11 cellular contexts compared by ENCODE assay signal in genomic region chr17:8939496-8940334, GRCh38. TPM values are rescaled to one million over a fixed set of nuclear protein-coding genes. Genes with fewer than 3 reads are reported as not detected.
DNase-seq lines count a peak whose midpoint lies in the region; ATAC-seq and TF ChIP-seq lines count a peak whose summit lies in the region.
"Had no signal": no experiment of that assay in that cellular context is flagged by ENCODE, and none has a peak within 500 bp of the region (broad histone marks: within the 10 kb centered on the region; RNA-seq: fewer than 3 reads in every experiment).

No MANE protein-coding gene starts in this region.

- TF ChIP-seq CTCF in RWPE1 (conservative IDR thresholded peaks at IDR 0.05; ENCODE audit: low read depth) (no peak), nephron progenitor cell (IDR thresholded peaks at IDR 0.05) (no peak)

- no peaks in the 10 kb centered on the region for H3K27me3 Mint-ChIP-seq in CD4-positive, CD25-positive, alpha-beta regulatory T cell
- H3K27me3 Mint-ChIP-seq in nephron progenitor cell (ENCODE audit: low read depth, poor library complexity) = peaks cover 32% of the 10 kb centered on the region

- H3K27ac Mint-ChIP-seq in CD4-positive, CD25-positive, alpha-beta regulatory T cell = peak overlapping the region; percentile 97 to 99 (median 97)
- H3K27ac Mint-ChIP-seq in nephron progenitor cell = no peak overlapping the region

- peaks cover 67% of the 10 kb centered on the region for H3K4me1 ChIP-seq in CD4-positive, CD25-positive, alpha-beta regulatory T cell (ENCODE audit: control insufficient read depth, insufficient read depth, low read length, poor library complexity, severe bottlenecking)

- POLR2A ChIA-PET in RWPE1 (lab: Yijun Ruan, JAX; ENCODE audit: low non-redundant PET) = no interaction called here

- peak overlapping the region; percentile 46 for H3K4me3 ChIP-seq in CD4-positive, CD25-positive, alpha-beta regulatory T cell (ENCODE audit: low read depth, low read length)

- H3K4me3 Mint-ChIP-seq in CD4-positive, CD25-positive, alpha-beta regulatory T cell = peak overlapping the region; percentile 73 to 89 (median 88)
- H3K4me3 Mint-ChIP-seq in nephron progenitor cell = no peak overlapping the region

- H3K4me1 Mint-ChIP-seq in CD4-positive, CD25-positive, alpha-beta regulatory T cell = peaks cover 34 to 92% (median 72%) of the 10 kb centered on the region in 4 donors
- H3K4me1 Mint-ChIP-seq in nephron progenitor cell = peaks cover 15% of the 10 kb centered on the region

- peaks cover 0 to 5% (median 1%) of the 10 kb centered on the region in 7 donors for H3K9me3 Mint-ChIP-seq in CD4-positive, CD25-positive, alpha-beta regulatory T cell
- H3K9me3 Mint-ChIP-seq in nephron progenitor cell = peaks cover 30% of the 10 kb centered on the region

- ATAC-seq in CD4-positive, CD25-positive, alpha-beta regulatory T cell (ENCODE audit: low read depth in 2 of 2) = peak; percentile 45 to 48
- ATAC-seq in GM19035 (IDR thresholded peaks at IDR 0.05; ENCODE audit: unreplicated experiment) (peak; percentile 41), HG03571 (IDR thresholded peaks at IDR 0.05; ENCODE audit: unreplicated experiment) (peak; percentile 47)
- ATAC-seq: Right ventricle myocardium inferior had no signal

- CTCF ChIA-PET in RWPE1 (lab: Yijun Ruan, JAX) = no interaction called here

- peaks cover 0 to 2% of the 10 kb centered on the region in 2 experiments for H3K9me3 ChIP-seq in CD4-positive, CD25-positive, alpha-beta regulatory T cell (ENCODE audit: control insufficient read depth in 2 of 2, low read length in 2 of 2)

- peak in 2 of 3 donors; percentile 72 to 86 for DNase-seq in CD4-positive, CD25-positive, alpha-beta regulatory T cell
- DNase-seq in central memory CD4-positive, alpha-beta T cell = peak; percentile 59
- DNase-seq in glomerular visceral epithelial cell (ENCODE audit: extremely low spot score) (no peak), RWPE1 (ENCODE audit: low spot score) (no peak), nephron progenitor cell (no peak)
- no peak for DNase-seq in activated CD4-positive, CD25-positive, alpha-beta regulatory T cell (lab: John Stamatoyannopoulos, UW)
- DNase-seq: Calu3, NCI-H1436 treated with DMSO at 0.1 percent for 48 hours had no signal

- H3K27ac ChIP-seq in CD4-positive, CD25-positive, alpha-beta regulatory T cell (ENCODE audit: insufficient read depth, low read length, poor library complexity, severe bottlenecking) = peak overlapping the region; percentile 89
- H3K27ac ChIP-seq in RWPE1 = no peak overlapping the region

- H3K36me3 ChIP-seq in CD4-positive, CD25-positive, alpha-beta regulatory T cell (ENCODE audit: control insufficient read depth, insufficient read depth, low read length) = peaks cover 17% of the 10 kb centered on the region

- H3K36me3 Mint-ChIP-seq in CD4-positive, CD25-positive, alpha-beta regulatory T cell = peaks cover 37% of the 10 kb centered on the region
- H3K36me3 Mint-ChIP-seq in nephron progenitor cell (ENCODE audit: low read depth) = no peaks in the 10 kb centered on the region

- H3K27me3 ChIP-seq in CD4-positive, CD25-positive, alpha-beta regulatory T cell (ENCODE audit: control insufficient read depth, insufficient read depth, low read length) = no peaks in the 10 kb centered on the region

RNA-seq across cellular contexts. Expression of gene PIK3R5, which starts 25.8 kb away (rescaled TPM):
- 275 TPM for total RNA-seq in CD4-positive, CD25-positive, alpha-beta regulatory T cell
- polyA plus RNA-seq in CD4-positive, CD25-positive, alpha-beta regulatory T cell = 10 to 100 TPM; 34.8 to 40.1 (median 36.9) TPM
- total RNA-seq: Calu3 had no signal

Comparison
In these comparisons a context has a peak if more than half of its experiments do, and no peak if none do; other contexts are left out.
1. DNase-seq: peak in CD4-positive, CD25-positive, alpha-beta regulatory T cell (2 of 3) and central memory CD4-positive, alpha-beta T cell (single experiment); none in glomerular visceral epithelial cell (single experiment), RWPE1 (single experiment), nephron progenitor cell (single experiment) and activated CD4-positive, CD25-positive, alpha-beta regulatory T cell (0 of 4).
2. Peak in every context shown above with its lines, with median percentiles within 50 percentile points of each other: ATAC-seq.